ENCODE assay signal across 21 cellular contexts in genomic region chr22:47634342-47634741, GRCh38.
"Had no signal": no experiment of that assay in that cellular context is flagged by ENCODE, and none has a peak within 500 bp of the region (broad histone marks: within the 10 kb centered on the region; RNA-seq: fewer than 3 reads in every experiment).

No MANE protein-coding gene starts in this region.

- H3K9me3 ChIP-seq: prostate gland had no signal

- H3K4me3 Mint-ChIP-seq: activated T-helper 1 cell treated with anti-CD3 and anti-CD28 coated beads, Interleukin-12 subunit alpha, Interleukin-12 subunit beta, Interleukin-2, Interleukin-4 antibody, amounts not matched to agents 30 ng/mL and 10 ng/mL and 1 ng/mL, durations not matched to agents 14 hours and 24 hours and 36 hours; dendritic cell treated with granulocyte-macrophage colony-stimulating factor and Interleukin-4, amounts not matched to agents 40 ng/mL and 50 ng/mL, for 4 days; naive B cell; neural crest cell; T-helper 1 cell treated with Interleukin-12 subunit alpha and Interleukin-12 subunit beta and Interleukin-4 antibody, amounts not matched to agents 30 μg/mL and 1 μg/mL, for 36 hours had no signal

- H3K27ac ChIP-seq: left lung, prostate gland, right atrium auricular region, tibial artery, VCaP had no signal

- H3K27ac Mint-ChIP-seq: activated naive CD4-positive, alpha-beta T cell treated with anti-CD3 and anti-CD28 coated beads, Interleukin-2, amount 50 U/mL, for 72 hours; activated T-helper 1 cell treated with anti-CD3 and anti-CD28 coated beads, Interleukin-12 subunit alpha, Interleukin-12 subunit beta, Interleukin-2, Interleukin-4 antibody, amounts not matched to agents 30 ng/mL and 10 ng/mL and 1 ng/mL, durations not matched to agents 14 hours and 24 hours and 36 hours; dendritic cell treated with granulocyte-macrophage colony-stimulating factor and Interleukin-4, amounts not matched to agents 40 ng/mL and 50 ng/mL, for 4 days; naive B cell; T-helper 1 cell treated with Interleukin-12 subunit alpha and Interleukin-12 subunit beta and Interleukin-4 antibody, amounts not matched to agents 30 μg/mL and 1 μg/mL, for 36 hours had no signal

- DNase-seq: activated CD4-positive, alpha-beta T cell treated with anti-CD3 and anti-CD28 coated beads, Interleukin-2, amount 50 U/mL, for 4 hours; activated gamma-delta T cell treated with Interleukin-2 at 50 U/mL for 16 hours; effector memory CD4-positive, alpha-beta T cell; glutamatergic neuron; hippocampal formation; left lung; mammary epithelial cell; mucosa of descending colon; naive B cell; stimulated activated CD4-positive, alpha-beta T cell treated with anti-CD3 and anti-CD28 coated beads, Interleukin-12 subunit alpha, Interleukin-12 subunit beta, amount 100 ng/mL, for 4 hours; stimulated activated CD4-positive, alpha-beta T cell treated with anti-CD3 and anti-CD28 coated beads, Interleukin-1b, Interleukin-23, amount 100 ng/mL, for 48 hours; stimulated activated naive CD4-positive, alpha-beta T cell treated with Interleukin-2 at 50 U/mL for 16 hours; tibial artery had no signal

- H3K4me1 ChIP-seq: left lung, prostate gland, right atrium auricular region, tibial artery had no signal

- H3K27me3 ChIP-seq: right atrium auricular region, tibial artery had no signal

- H3K36me3 ChIP-seq: left lung, prostate gland, right atrium auricular region, tibial artery had no signal

- H3K27me3 Mint-ChIP-seq: dendritic cell treated with granulocyte-macrophage colony-stimulating factor and Interleukin-4, amounts not matched to agents 40 ng/mL and 50 ng/mL, for 4 days had no signal

- ATAC-seq: activated naive CD4-positive, alpha-beta T cell treated with anti-CD3 and anti-CD28 coated beads, Interleukin-2, amount 50 U/mL, for 72 hours; left lung; mucosa of descending colon had no signal

- H3K4me1 Mint-ChIP-seq: naive B cell, neural crest cell had no signal

- H3K4me3 ChIP-seq: left lung, mucosa of descending colon, prostate gland, right atrium auricular region, tibial artery had no signal
